ENCODE assay signal across 14 cellular contexts in genomic region chr10:43120116-43120947, GRCh38. TPM values are rescaled to one million over a fixed set of nuclear protein-coding genes. Genes with fewer than 3 reads are reported as not detected.
DNase-seq lines count a peak whose midpoint lies in the region; ATAC-seq and TF ChIP-seq lines count a peak whose summit lies in the region.
"Had no signal": no experiment of that assay in that cellular context is flagged by ENCODE, and none has a peak within 500 bp of the region (broad histone marks: within the 10 kb centered on the region; RNA-seq: fewer than 3 reads in every experiment).

No MANE protein-coding gene starts in this region.

- H3K9me3 Mint-ChIP-seq in CD8-positive, alpha-beta memory T cell: no peaks in the 10 kb centered on the region
- H3K9me3 Mint-ChIP-seq in activated CD8-positive, alpha-beta memory T cell treated with anti-CD3 and anti-CD28 coated beads, Interleukin-2, amount 10 ng/mL, durations not matched to agents 7 days and 5 days (ENCODE audit: low read depth): no peaks in the 10 kb centered on the region
- no peaks in the 10 kb centered on the region for H3K9me3 Mint-ChIP-seq in naive thymus-derived CD8-positive, alpha-beta T cell
- H3K9me3 Mint-ChIP-seq: endodermal cell, nephron had no signal

- no peaks in the 10 kb centered on the region for H3K36me3 ChIP-seq in CD8-positive, alpha-beta memory T cell (ENCODE audit: insufficient read depth, low read length)
- no peaks in the 10 kb centered on the region for H3K36me3 ChIP-seq in A673 (ENCODE audit: insufficient read depth, low read length, poor library complexity, severe bottlenecking)
- H3K36me3 ChIP-seq: MG63, thyroid gland had no signal

- H3K4me3 Mint-ChIP-seq in CD8-positive, alpha-beta memory T cell: peak overlapping the region in 5 of 7 donors; percentile 45 to 75 (median 70)
- H3K4me3 Mint-ChIP-seq in activated CD8-positive, alpha-beta memory T cell treated with anti-CD3 and anti-CD28 coated beads, Interleukin-2, amount 10 ng/mL, durations not matched to agents 7 days and 5 days: peak overlapping the region; percentile 36
- peak overlapping the region; percentile 25 to 75 (median 55) for H3K4me3 Mint-ChIP-seq in naive thymus-derived CD8-positive, alpha-beta T cell
- H3K4me3 Mint-ChIP-seq: endodermal cell, nephron had no signal

- H3K27me3 ChIP-seq in CD8-positive, alpha-beta memory T cell (ENCODE audit: insufficient read depth, low read length, poor library complexity, severe bottlenecking): no peaks in the 10 kb centered on the region
- H3K27me3 ChIP-seq in A673 (replicated peaks; ENCODE audit: insufficient read depth, low read depth, low read length, poor library complexity): no peaks in the 10 kb centered on the region
- H3K27me3 ChIP-seq: body of pancreas, MG63, thyroid gland had no signal

- intact Hi-C loops in A673 (cut with micrococcal nuclease; ENCODE audit: unreplicated experiment): no loop called here

- peak overlapping the region; percentile 70 to 95 (median 89) for H3K27ac Mint-ChIP-seq in CD8-positive, alpha-beta memory T cell
- peak overlapping the region; percentile 97 for H3K27ac Mint-ChIP-seq in activated CD8-positive, alpha-beta memory T cell treated with anti-CD3 and anti-CD28 coated beads, Interleukin-2, amount 10 ng/mL, durations not matched to agents 7 days and 5 days
- H3K27ac Mint-ChIP-seq in naive thymus-derived CD8-positive, alpha-beta T cell: peak overlapping the region; percentile 75 to 94 (median 87)
- H3K27ac Mint-ChIP-seq: endodermal cell had no signal

- POLR2A ChIA-PET in CD8-positive, alpha-beta memory T cell (lab: Charles Lee): interaction anchor here (0.6 to 2.7 kb wide), 4 partner anchors 9 to 20 kb away, joined by 3 to 12 read pairs (median 3); partner anchors contain the start of gene CSGALNACT2
- POLR2A ChIA-PET in naive thymus-derived CD8-positive, alpha-beta T cell (lab: Charles Lee): interaction anchor here (0.7 to 5.7 kb wide), 4 partner anchors 10 to 66 kb away, joined by 3 to 113 read pairs (median 4); partner anchors contain the start of gene CSGALNACT2
- POLR2A ChIA-PET in A673 (lab: Charles Lee; ENCODE audit: low non-redundant PET): no interaction called here

- peaks cover 0 to 2% of the 10 kb centered on the region in 2 donors for H3K27me3 Mint-ChIP-seq in CD8-positive, alpha-beta memory T cell
- H3K27me3 Mint-ChIP-seq in activated CD8-positive, alpha-beta memory T cell treated with anti-CD3 and anti-CD28 coated beads, Interleukin-2, amount 10 ng/mL, durations not matched to agents 7 days and 5 days: no peaks in the 10 kb centered on the region
- no peaks in the 10 kb centered on the region for H3K27me3 Mint-ChIP-seq in naive thymus-derived CD8-positive, alpha-beta T cell

- H3K27ac ChIP-seq in CD8-positive, alpha-beta memory T cell (ENCODE audit: low read depth, low read length): no peak overlapping the region
- H3K27ac ChIP-seq in A673 (ENCODE audit: low read depth, low read length, poor library complexity, severe bottlenecking): no peak overlapping the region
- H3K27ac ChIP-seq: GM23248, thyroid gland had no signal

- H3K9me3 ChIP-seq in CD8-positive, alpha-beta memory T cell (ENCODE audit: low read length): no peaks in the 10 kb centered on the region
- no peaks in the 10 kb centered on the region for H3K9me3 ChIP-seq in A673 (ENCODE audit: low read depth, low read length, poor library complexity, severe bottlenecking)
- H3K9me3 ChIP-seq: body of pancreas, MG63, thyroid gland had no signal

- peak; percentile 14 for ATAC-seq in GM19372 (IDR thresholded peaks at IDR 0.05; ENCODE audit: low read depth, unreplicated experiment)
- no peak for ATAC-seq in activated CD8-positive, alpha-beta memory T cell treated with anti-CD3 and anti-CD28 coated beads, Interleukin-2, amount 10 ng/mL, durations not matched to agents 7 days and 5 days
- no peak for ATAC-seq in naive thymus-derived CD8-positive, alpha-beta T cell
- ATAC-seq: body of pancreas had no signal

- peaks cover 18% of the 10 kb centered on the region for H3K4me1 ChIP-seq in CD8-positive, alpha-beta memory T cell (ENCODE audit: insufficient read depth, low read length)
- H3K4me1 ChIP-seq in A673 (ENCODE audit: insufficient read depth, low read length, poor library complexity, severe bottlenecking): no peaks in the 10 kb centered on the region
- H3K4me1 ChIP-seq: body of pancreas, thyroid gland had no signal

- CTCF ChIA-PET in CD8-positive, alpha-beta memory T cell (lab: Charles Lee): interaction anchor here (1.1 to 1.9 kb wide), 3 partner anchors 14 to 85 kb away, joined by 3 to 6 read pairs (median 4); no protein-coding TSS in a partner anchor
- CTCF ChIA-PET in activated CD8-positive, alpha-beta memory T cell treated with anti-CD3 and anti-CD28 coated beads, Interleukin-2, amount 10 ng/mL, durations not matched to agents 7 days and 5 days (lab: Charles Lee): interaction anchor here (1.0 to 4.2 kb wide), 15 partner anchors 10 to 298 kb away, joined by 3 to 49 read pairs (median 4); partner anchors contain the start of gene CSGALNACT2
- CTCF ChIA-PET in A673 (lab: Charles Lee): no interaction called here

- H3K4me1 Mint-ChIP-seq in CD8-positive, alpha-beta memory T cell: peaks cover 22 to 26% (median 23%) of the 10 kb centered on the region in 3 donors
- peaks cover 46% of the 10 kb centered on the region for H3K4me1 Mint-ChIP-seq in activated CD8-positive, alpha-beta memory T cell treated with anti-CD3 and anti-CD28 coated beads, Interleukin-2, amount 10 ng/mL, durations not matched to agents 7 days and 5 days
- H3K4me1 Mint-ChIP-seq in naive thymus-derived CD8-positive, alpha-beta T cell: peaks cover 15 to 37% (median 24%) of the 10 kb centered on the region in 4 donors
- H3K4me1 Mint-ChIP-seq: endodermal cell had no signal

- peak in 1 of 5 donors; percentile 42 for DNase-seq in CD8-positive, alpha-beta memory T cell
- DNase-seq in activated CD8-positive, alpha-beta memory T cell treated with anti-CD3 and anti-CD28 coated beads, Interleukin-2, amount 10 ng/mL, durations not matched to agents 7 days and 5 days: no peak
- no peak for DNase-seq in naive thymus-derived CD8-positive, alpha-beta T cell
- DNase-seq in A673 (ENCODE audit: low spot score) (no peak), nucleus accumbens (lab: John Stamatoyannopoulos, UW) (no peak)
- no peak for DNase-seq in activated CD4-positive, CD25-positive, alpha-beta regulatory T cell (lab: John Stamatoyannopoulos, UW)
- DNase-seq: endodermal cell, GM23248, MG63, NCI-H2171, thyroid gland had no signal

- peak overlapping the region; percentile 24 for H3K4me3 ChIP-seq in CD8-positive, alpha-beta memory T cell (ENCODE audit: low read length)
- no peak overlapping the region for H3K4me3 ChIP-seq in A673 (ENCODE audit: low read depth, low read length, poor library complexity, severe bottlenecking)
- H3K4me3 ChIP-seq: body of pancreas, GM23248, MG63, thyroid gland had no signal

- no peaks in the 10 kb centered on the region for H3K36me3 Mint-ChIP-seq in CD8-positive, alpha-beta memory T cell
- no peaks in the 10 kb centered on the region for H3K36me3 Mint-ChIP-seq in activated CD8-positive, alpha-beta memory T cell treated with anti-CD3 and anti-CD28 coated beads, Interleukin-2, amount 10 ng/mL, durations not matched to agents 7 days and 5 days
- no peaks in the 10 kb centered on the region for H3K36me3 Mint-ChIP-seq in naive thymus-derived CD8-positive, alpha-beta T cell

- no TSS peak for BruUV-seq in A673 (replicated peaks; lab: Mats Ljungman, UMichigan)

- TF ChIP-seq CTCF in A673 (conservative IDR thresholded peaks at IDR 0.05; ENCODE audit: low read depth, low read length): no peak

RNA-seq across cellular contexts. Expression of gene CSGALNACT2, which starts 17.9 kb away (rescaled TPM):
- total RNA-seq in CD8-positive, alpha-beta memory T cell: 10 to 100 TPM; 21.0 to 21.7 TPM
- 23.7 TPM for polyA plus RNA-seq in CD8-positive, alpha-beta memory T cell
- total RNA-seq in activated CD8-positive, alpha-beta memory T cell treated with anti-CD3 and anti-CD28 coated beads, Interleukin-2, amount 10 ng/mL, durations not matched to agents 7 days and 5 days: 10 to 100 TPM; 38.0 to 39.7 TPM
- 10 to 100 TPM; 56.9 to 61.0 TPM for total RNA-seq in naive thymus-derived CD8-positive, alpha-beta T cell
- 10 to 100 TPM; 15.0 to 20.0 (median 16.2) TPM for polyA plus RNA-seq in naive thymus-derived CD8-positive, alpha-beta T cell
- total RNA-seq in A673 (2021): 16.2 and 18.6 TPM in 2 replicates

RNA-seq across cellular contexts. Expression of gene RET, which starts 43.5 kb away (rescaled TPM):
- total RNA-seq in CD8-positive, alpha-beta memory T cell: under 1 TPM in 1 of 2 experiments, not detected in 1; 0.24 TPM
- 0.06 TPM for polyA plus RNA-seq in CD8-positive, alpha-beta memory T cell
- total RNA-seq in activated CD8-positive, alpha-beta memory T cell treated with anti-CD3 and anti-CD28 coated beads, Interleukin-2, amount 10 ng/mL, durations not matched to agents 7 days and 5 days: under 1 TPM; 0.38 to 0.45 TPM
- total RNA-seq in naive thymus-derived CD8-positive, alpha-beta T cell: not detected
- not detected for polyA plus RNA-seq in naive thymus-derived CD8-positive, alpha-beta T cell
- 68.0 and 70.1 TPM in 2 replicates for total RNA-seq in A673 (2021)
- total RNA-seq: GM23248 had no signal
- polyA plus RNA-seq: GM23248 had no signal

Comparison
In these comparisons a context has a peak if more than half of its experiments do, and no peak if none do; other contexts are left out.
1. RNA of gene RET, which starts 43.5 kb away (total RNA-seq): 68.0 to 70.1 TPM in A673; 0.38 to 0.45 TPM in activated CD8-positive, alpha-beta memory T cell treated with anti-CD3 and anti-CD28 coated beads, Interleukin-2, amount 10 ng/mL, durations not matched to agents 7 days and 5 days, 0.24 TPM in CD8-positive, alpha-beta memory T cell and not detected in naive thymus-derived CD8-positive, alpha-beta T cell; every median in the first group is over 10 times any median in the second.
2. Peak in every context shown above with its lines, with median percentiles within 50 percentile points of each other: H3K27ac Mint-ChIP-seq and H3K4me3 Mint-ChIP-seq.